25 cellular contexts compared by ENCODE assay signal in genomic region chr5:73808916-73809315, GRCh38.
"Had no signal": no experiment of that assay in that cellular context is flagged by ENCODE, and none has a peak within 500 bp of the region (broad histone marks: within the 10 kb centered on the region; RNA-seq: fewer than 3 reads in every experiment).

No MANE protein-coding gene starts in this region.

- H3K27me3 Mint-ChIP-seq: progenitor cell of endocrine pancreas had no signal

- H3K4me1 Mint-ChIP-seq: stimulated activated naive B cell treated with anti-CD40 and anti-IgM and Interleukin-4, amounts not matched to agents 10 μg/mL and 1 μg/mL and 100 μg/mL, for 72 hours had no signal

- H3K9me3 Mint-ChIP-seq: natural killer cell treated with Interleukin-12 subunit alpha and Interleukin-12 subunit beta and Interleukin-15 and Interleukin-18, amount 100 ng/mL, for 72 hours; stimulated activated naive B cell treated with anti-CD40 and anti-IgM and Interleukin-4, amounts not matched to agents 10 μg/mL and 1 μg/mL and 100 μg/mL, for 72 hours had no signal

- H3K4me3 Mint-ChIP-seq: naive thymus-derived CD4-positive, alpha-beta T cell; natural killer cell treated with Interleukin-12 subunit alpha and Interleukin-12 subunit beta and Interleukin-15 and Interleukin-18, amount 100 ng/mL, for 72 hours; stimulated activated naive B cell treated with anti-CD40 and anti-IgM and Interleukin-4, amounts not matched to agents 10 μg/mL and 1 μg/mL and 100 μg/mL, for 72 hours had no signal

- H3K36me3 Mint-ChIP-seq: naive thymus-derived CD4-positive, alpha-beta T cell; natural killer cell treated with Interleukin-12 subunit alpha and Interleukin-12 subunit beta and Interleukin-15 and Interleukin-18, amount 100 ng/mL, for 72 hours; stimulated activated naive B cell treated with anti-CD40 and anti-IgM and Interleukin-4, amounts not matched to agents 10 μg/mL and 1 μg/mL and 100 μg/mL, for 72 hours had no signal

- ATAC-seq: mucosa of descending colon; naive thymus-derived CD4-positive, alpha-beta T cell; natural killer cell treated with Interleukin-12 subunit alpha and Interleukin-12 subunit beta and Interleukin-15 and Interleukin-18, amount 100 ng/mL, for 72 hours; right cardiac atrium; sciatic nerve; stimulated activated naive B cell treated with anti-CD40 and anti-IgM and Interleukin-4, amounts not matched to agents 10 μg/mL and 1 μg/mL and 100 μg/mL, for 72 hours; stimulated activated naive CD8-positive, alpha-beta T cell treated with anti-CD3 and anti-CD28 coated beads, Interleukin-15, Interleukin-2, amounts not matched to agents 100 U/mL and 50 U/mL, for 24 hours had no signal

- H3K4me3 ChIP-seq: left ventricle myocardium inferior, lung, mucosa of descending colon, ovary, skin epidermis, stomach, testis, tibial artery, vagina had no signal

- H3K27ac Mint-ChIP-seq: naive thymus-derived CD4-positive, alpha-beta T cell; natural killer cell treated with Interleukin-12 subunit alpha and Interleukin-12 subunit beta and Interleukin-15 and Interleukin-18, amount 100 ng/mL, for 72 hours; progenitor cell of endocrine pancreas; stimulated activated naive B cell treated with anti-CD40 and anti-IgM and Interleukin-4, amounts not matched to agents 10 μg/mL and 1 μg/mL and 100 μg/mL, for 72 hours had no signal

- H3K36me3 ChIP-seq: left ventricle myocardium inferior, ovary, tibial artery, vagina had no signal

- H3K27ac ChIP-seq: left ventricle myocardium inferior, ovary, skin epidermis, stomach, testis, tibial artery, vagina had no signal

- H3K4me1 ChIP-seq: left ventricle myocardium inferior, stomach, testis, tibial artery, vagina had no signal

- DNase-seq: hippocampal formation; kidney; left ventricle myocardium inferior; midbrain; mucosa of descending colon; naive thymus-derived CD4-positive, alpha-beta T cell; ovary; retina; right cardiac atrium; stimulated activated CD4-positive, alpha-beta T cell treated with anti-CD3 and anti-CD28 coated beads, Interleukin-12 subunit alpha, Interleukin-12 subunit beta, amount 100 ng/mL, for 4 hours; stimulated activated CD4-positive, alpha-beta T cell treated with anti-CD3 and anti-CD28 coated beads, Interleukin-15, amount 100 ng/mL, for 24 hours; stimulated activated CD4-positive, alpha-beta T cell treated with anti-CD3 and anti-CD28 coated beads, Interleukin-2, amount 100 ng/mL, for 24 hours; stimulated activated CD4-positive, alpha-beta T cell treated with anti-CD3 and anti-CD28 coated beads, Interleukin-4, amount 100 ng/mL, for 1 hour; stimulated activated naive B cell treated with anti-CD40 and anti-IgM and Interleukin-4, amounts not matched to agents 10 μg/mL and 1 μg/mL and 100 μg/mL, for 72 hours; stimulated activated naive CD8-positive, alpha-beta T cell treated with anti-CD3 and anti-CD28 coated beads, Interleukin-15, Interleukin-2, amounts not matched to agents 100 U/mL and 50 U/mL, for 24 hours; stomach; testis; tibial artery; trophoblast cell had no signal

- H3K9me3 ChIP-seq: left ventricle myocardium inferior, mucosa of descending colon, ovary, stomach, testis, tibial artery, vagina had no signal

- H3K27me3 ChIP-seq: ovary, stomach, testis, tibial artery, vagina had no signal
